Comparison of ENCODE assay signal across 28 cellular contexts in the genomic region with DNA sequence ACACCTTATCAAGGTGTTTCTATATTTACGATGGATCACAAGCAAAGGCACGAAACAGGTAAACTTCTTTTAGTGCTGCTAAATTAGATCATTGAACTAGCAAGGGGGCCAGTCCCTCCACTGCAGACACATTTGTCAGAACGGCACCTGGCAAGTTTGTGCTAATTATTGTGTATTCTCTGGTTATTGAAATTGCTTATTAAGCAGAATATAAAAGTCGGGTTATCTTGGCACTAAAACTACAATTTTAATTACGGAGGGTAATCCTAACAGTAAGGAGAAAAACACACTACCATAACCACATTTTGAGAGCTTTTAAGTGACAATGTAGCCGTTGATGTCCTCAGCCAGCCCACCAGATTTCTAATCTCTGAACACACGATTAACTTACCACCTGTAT.
"Had no signal": no experiment of that assay in that cellular context is flagged by ENCODE, and none has a peak within 500 bp of the region (broad histone marks: within the 10 kb centered on the region; RNA-seq: fewer than 3 reads in every experiment).

No MANE protein-coding gene starts in this region.

- H3K4me1 ChIP-seq: SJSA1 had no signal

- DNase-seq: activated B cell treated with CpG ODN at 0.5 μM for 24 hours; activated CD4-positive, alpha-beta memory T cell treated with anti-CD3 and anti-CD28 coated beads, Interleukin-2, amount 10 ng/mL, durations not matched to agents 7 days and 5 days; activated CD4-positive, alpha-beta T cell treated with anti-CD3 and anti-CD28 coated beads for 1 hour; activated CD4-positive, alpha-beta T cell treated with anti-CD3 and anti-CD28 coated beads, Interleukin-2, amount 50 U/mL, for 1 hour; activated CD8-positive, alpha-beta memory T cell treated with anti-CD3 and anti-CD28 coated beads, Interleukin-2, amount 50 U/mL, for 4 hours; activated gamma-delta T cell treated with Interleukin-2 at 50 U/mL for 16 hours; activated naive CD4-positive, alpha-beta T cell treated with anti-CD3 and anti-CD28 coated beads, Interleukin-2, amount 10 ng/mL, durations not matched to agents 7 days and 5 days; activated naive CD8-positive, alpha-beta T cell treated with anti-CD3 and anti-CD28 coated beads for 36 hours; activated T-cell treated with anti-CD3 and anti-CD28 coated beads, Interleukin-2, amount 50 U/mL, for 72 hours; brain microvascular endothelial cell; cerebellar nuclear complex; Kasumi-1; NCI-H1048; NCI-H1417; NCI-H1930; NCI-H2171; NCI-H2227 treated with DMSO at 0.1 percent for 48 hours; NCI-H446 treated with DMSO at 0.1 percent for 48 hours; NCI-H526 treated with DMSO at 0.1 percent for 48 hours; NK-92 treated with Interleukin-12 subunit alpha and Interleukin-12 subunit beta, amount 100 ng/mL, for 24 hours; SHP77; SW 1271 had no signal

- H3K9me3 Mint-ChIP-seq: activated B cell treated with CpG ODN at 0.5 μM for 24 hours; activated CD4-positive, alpha-beta memory T cell treated with anti-CD3 and anti-CD28 coated beads, Interleukin-2, amount 10 ng/mL, durations not matched to agents 7 days and 5 days; activated naive CD4-positive, alpha-beta T cell treated with anti-CD3 and anti-CD28 coated beads, Interleukin-2, amount 10 ng/mL, durations not matched to agents 7 days and 5 days; activated T-cell treated with anti-CD3 and anti-CD28 coated beads, Interleukin-2, amount 50 U/mL, for 72 hours; activated T-helper 2 cell treated with anti-CD3 and anti-CD28 coated beads, Interferon-gamma antibody, Interleukin-2, Interleukin-4, amounts not matched to agents 10 μg/mL and 5 μg/mL and 100 μg/mL, durations not matched to agents 14 hours and 24 hours and 36 hours; T-helper 2 cell treated with Interferon-gamma antibody and Interleukin-4, amounts not matched to agents 5 μg/mL and 100 μg/mL, for 36 hours had no signal

- H3K27ac ChIP-seq: brain microvascular endothelial cell, cardiac muscle cell, SJSA1 had no signal

- H3K27ac Mint-ChIP-seq: activated B cell treated with CpG ODN at 0.5 μM for 24 hours; activated CD4-positive, alpha-beta memory T cell treated with anti-CD3 and anti-CD28 coated beads, Interleukin-2, amount 10 ng/mL, durations not matched to agents 7 days and 5 days; activated naive CD4-positive, alpha-beta T cell treated with anti-CD3 and anti-CD28 coated beads, Interleukin-2, amount 10 ng/mL, durations not matched to agents 7 days and 5 days; activated naive CD8-positive, alpha-beta T cell treated with anti-CD3 and anti-CD28 coated beads for 36 hours; activated T-cell treated with anti-CD3 and anti-CD28 coated beads, Interleukin-2, amount 50 U/mL, for 72 hours; activated T-helper 2 cell treated with anti-CD3 and anti-CD28 coated beads, Interferon-gamma antibody, Interleukin-2, Interleukin-4, amounts not matched to agents 10 μg/mL and 5 μg/mL and 100 μg/mL, durations not matched to agents 14 hours and 24 hours and 36 hours; T-helper 2 cell treated with Interferon-gamma antibody and Interleukin-4, amounts not matched to agents 5 μg/mL and 100 μg/mL, for 36 hours had no signal

- FAIRE-seq: RCC 7860 had no signal

- H3K4me3 ChIP-seq: cardiac muscle cell, SJSA1 had no signal

- H3K27me3 ChIP-seq: brain microvascular endothelial cell, cardiac muscle cell, SJSA1 had no signal

- H3K27me3 Mint-ChIP-seq: activated B cell treated with CpG ODN at 0.5 μM for 24 hours; activated CD4-positive, alpha-beta memory T cell treated with anti-CD3 and anti-CD28 coated beads, Interleukin-2, amount 10 ng/mL, durations not matched to agents 7 days and 5 days; activated naive CD4-positive, alpha-beta T cell treated with anti-CD3 and anti-CD28 coated beads, Interleukin-2, amount 10 ng/mL, durations not matched to agents 7 days and 5 days had no signal

- H3K4me3 Mint-ChIP-seq: activated B cell treated with CpG ODN at 0.5 μM for 24 hours; activated CD4-positive, alpha-beta memory T cell treated with anti-CD3 and anti-CD28 coated beads, Interleukin-2, amount 10 ng/mL, durations not matched to agents 7 days and 5 days; activated naive CD4-positive, alpha-beta T cell treated with anti-CD3 and anti-CD28 coated beads, Interleukin-2, amount 10 ng/mL, durations not matched to agents 7 days and 5 days; activated naive CD8-positive, alpha-beta T cell treated with anti-CD3 and anti-CD28 coated beads for 36 hours; activated T-cell treated with anti-CD3 and anti-CD28 coated beads, Interleukin-2, amount 50 U/mL, for 72 hours; T-helper 2 cell treated with Interferon-gamma antibody and Interleukin-4, amounts not matched to agents 5 μg/mL and 100 μg/mL, for 36 hours had no signal

- ATAC-seq: activated T-cell treated with anti-CD3 and anti-CD28 coated beads, Interleukin-2, amount 50 U/mL, for 72 hours; SK-N-SH treated with all-trans-retinoic acid at 6 μM for 48 hours had no signal

- H3K36me3 ChIP-seq: brain microvascular endothelial cell, cardiac muscle cell, SJSA1 had no signal
